ENCODE assay signal across 8 cellular contexts in the genomic region with DNA sequence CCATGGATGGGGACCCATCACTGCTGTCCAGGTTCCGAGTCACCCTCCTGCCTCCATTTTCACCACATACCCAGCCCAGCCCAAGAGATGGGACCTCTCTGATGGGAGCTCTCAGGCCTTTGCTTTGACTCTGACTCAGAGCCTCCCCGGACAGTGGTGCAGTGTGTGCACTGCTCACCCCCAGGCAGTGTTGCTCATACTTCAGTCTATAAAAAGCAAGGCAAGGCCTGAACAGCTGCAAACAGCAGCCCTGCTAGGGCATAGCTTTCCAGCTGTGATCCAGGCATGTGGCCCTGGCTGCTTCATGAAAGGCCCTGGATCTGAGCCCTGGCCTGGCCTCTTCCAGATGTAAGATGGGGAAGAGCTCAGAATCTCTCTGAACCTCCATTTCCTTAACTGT.
DNase-seq lines count a peak whose midpoint lies in the region; ATAC-seq, FAIRE-seq and TF ChIP-seq lines count a peak whose summit lies in the region.

No MANE protein-coding gene starts in this region.

- POLR2A ChIA-PET in HepG2 (lab: Yijun Ruan, JAX), result no interaction called here

- H3K79me2 ChIP-seq in HepG2 (ENCODE audit: insufficient read depth, low read length), result no peaks in the 10 kb centered on the region

- H2AFZ ChIP-seq in HepG2 (ENCODE audit: low read length), result no peak overlapping the region

- TF ChIP-seq POLR2A in HepG2 (IDR thresholded peaks at IDR 0.05; ENCODE audit: insufficient read depth in 1 of 2, low read depth in 2 of 2, low read length in 2 of 2), result no peak

- H3K27ac ChIP-seq in HepG2 (ENCODE audit: extremely low read length, insufficient read depth, low read length), result no peak overlapping the region

- DNase-seq in CD1c-positive myeloid dendritic cell (ENCODE audit: extremely low spot score) (peak; percentile 52), NAMALWA (ENCODE audit: low spot score) (peak; percentile 6), HepG2 (ENCODE audit: low spot score) (no peak), middle frontal gyrus (ENCODE audit: extremely low spot score, low spot score) (no peak), GM19238 (ENCODE audit: insufficient read length, low spot score) (no peak)
- peak; percentile 42 for DNase-seq in activated naive CD4-positive, alpha-beta T cell treated with anti-CD3 and anti-CD28 coated beads, Interleukin-2, amount 50 U/mL, for 16 hours

- H3K9me3 ChIP-seq in HepG2 (ENCODE audit: low read length), result no peaks in the 10 kb centered on the region

- no peak for TF ChIP-seq RAD21 in HepG2 (CRISPR knock-in tag; IDR thresholded peaks at IDR 0.05)

- H3K4me1 ChIP-seq in HepG2 (ENCODE audit: insufficient read depth, low read length), result no peaks in the 10 kb centered on the region

- in situ Hi-C loops in HepG2 (cut with HindIII; ENCODE audit: extremely low pct_ligation_motif_present, low pct_unique_long_range_greater_than_20kb), result loop anchor here (5.0 to 10.0 kb wide), 2 partner anchors 208 to 825 kb away; partner anchors contain the start of gene ARL4C

- peak; percentile 37 for ATAC-seq in HepG2
- ATAC-seq in HG02884 (IDR thresholded peaks at IDR 0.05; ENCODE audit: unreplicated experiment), result no peak
- no peak for ATAC-seq in GM21619 (IDR thresholded peaks at IDR 0.05; ENCODE audit: unreplicated experiment)

- no peaks in the 10 kb centered on the region for H3K27me3 ChIP-seq in HepG2 (ENCODE audit: control insufficient read depth in 1 of 2, insufficient read depth in 2 of 2, low read length in 2 of 2)

- TF ChIP-seq CTCF in HepG2 (CRISPR knock-in tag; IDR thresholded peaks at IDR 0.05), result no peak

- WGBS in HepG2 (ENCODE audit: low lambda C conversion rate), result 52% methylated on average over 2 of the region's 2 CpGs

- CTCF ChIA-PET in HepG2 (lab: Yijun Ruan, JAX; ENCODE audit: low intra/inter-chr PET ratio, low total read pairs), result interaction anchor here (1.7 to 2.2 kb wide), 3 partner anchors 211 to 827 kb away, joined by 5 to 25 read pairs (median 15); no protein-coding TSS in a partner anchor

- no peak overlapping the region for H3K4me3 ChIP-seq in HepG2 (replicated peaks in 1 of 3; ENCODE audit: insufficient read depth in 1 of 3, low read depth in 2 of 3, low read length in 3 of 3)

- intact Hi-C loops in HepG2 (cut with micrococcal nuclease; ENCODE audit: unreplicated experiment), result loop anchor here (1.0 to 5.0 kb wide), 3 partner anchors 211 to 828 kb away; no protein-coding TSS in a partner anchor

- FAIRE-seq in HepG2 (lab: Jason Lieb, UNC), result no peak

- no peaks in the 10 kb centered on the region for H4K20me1 ChIP-seq in HepG2 (ENCODE audit: insufficient read depth, low read length)

- no peaks in the 10 kb centered on the region for H3K36me3 ChIP-seq in HepG2 (replicated peaks in 1 of 2; ENCODE audit: control insufficient read depth in 1 of 2, insufficient read depth in 2 of 2, low read length in 2 of 2)

- TF ChIP-seq EP300 in HepG2 (IDR thresholded peaks at IDR 0.05; ENCODE audit: low read depth in 2 of 2, low read length in 2 of 2), result no peak
- no peak for TF ChIP-seq EP300 in HepG2 (CRISPR knock-in tag; IDR thresholded peaks at IDR 0.05; ENCODE audit: borderline replicate concordance)

- no TSS peak for BruUV-seq in HepG2 (replicated peaks; lab: Mats Ljungman, UMichigan)

- H3K9ac ChIP-seq in HepG2 (ENCODE audit: insufficient read depth, low read depth, low read length), result no peak overlapping the region

- no peak overlapping the region for H3K4me2 ChIP-seq in HepG2 (ENCODE audit: low read depth, low read length)

TF ChIP-seq in HepG2, 621 proteins besides CTCF, POLR2A, EP300 and RAD21:
- 0 out of 2 replicates have a peak, but pooled peaks have one; percentile 9 for TF ChIP-seq ZNF280B (CRISPR knock-in tag; IDR thresholded peaks at IDR 0.05; ENCODE audit: borderline replicate concordance)
- TF ChIP-seq MYNN (CRISPR knock-in tag; IDR thresholded peaks at IDR 0.05; ENCODE audit: low read depth), result no peak
- no peak for TF ChIP-seq PPARG (CRISPR knock-in tag; conservative IDR thresholded peaks at IDR 0.05)
- TF ChIP-seq ZNF33A (CRISPR knock-in tag; IDR thresholded peaks at IDR 0.05; ENCODE audit: borderline replicate concordance), result no peak
- TF ChIP-seq KDM1A (CRISPR knock-in tag; IDR thresholded peaks at IDR 0.05), result no peak
- TF ChIP-seq SETDB1 (CRISPR knock-in tag; IDR thresholded peaks at IDR 0.05; ENCODE audit: borderline replicate concordance), result no peak

Comparison
In these comparisons a context has a peak if more than half of its experiments do, and no peak if none do; other contexts are left out.
1. DNase-seq: peak in CD1c-positive myeloid dendritic cell (single experiment), NAMALWA (single experiment) and activated naive CD4-positive, alpha-beta T cell treated with anti-CD3 and anti-CD28 coated beads, Interleukin-2, amount 50 U/mL, for 16 hours (single experiment); none in HepG2 (single experiment), middle frontal gyrus (single experiment) and GM19238 (single experiment).